ENCODE assay signal across 20 cellular contexts in genomic region chr4:53916431-53916889, GRCh38.
A peak's percentile ranks its signal among the peaks of the same experiment; 100 is the strongest.
DNase-seq lines count a peak whose midpoint lies in the region; ATAC-seq and TF ChIP-seq lines count a peak whose summit lies in the region.
"Had no signal": no experiment of that assay in that cellular context is flagged by ENCODE, and none has a peak within 500 bp of the region (broad histone marks: within the 10 kb centered on the region; RNA-seq: fewer than 3 reads in every experiment).

No MANE protein-coding gene starts in this region.

- no peaks in the 10 kb centered on the region for H3K9me3 Mint-ChIP-seq in endothelial cell (ENCODE audit: unreplicated experiment)
- H3K9me3 Mint-ChIP-seq in activated CD4-positive, alpha-beta memory T cell treated with anti-CD3 and anti-CD28 coated beads, Interleukin-2, amount 10 ng/mL, durations not matched to agents 7 days and 5 days, result no peaks in the 10 kb centered on the region
- H3K9me3 Mint-ChIP-seq: activated naive CD8-positive, alpha-beta T cell treated with anti-CD3 and anti-CD28 coated beads, Interleukin-2, amount 50 U/mL, for 24 hours; activated T-helper 1 cell treated with anti-CD3 and anti-CD28 coated beads, Interleukin-12 subunit alpha, Interleukin-12 subunit beta, Interleukin-2, Interleukin-4 antibody, amounts not matched to agents 30 ng/mL and 10 ng/mL and 1 ng/mL, durations not matched to agents 14 hours and 24 hours and 36 hours; stimulated activated naive CD8-positive, alpha-beta T cell treated with anti-CD3 and anti-CD28 coated beads, Interleukin-15, Interleukin-2, amounts not matched to agents 100 ng/mL and 50 ng/mL, for 24 hours; T-helper 1 cell treated with Interleukin-12 subunit alpha and Interleukin-12 subunit beta and Interleukin-4 antibody, amounts not matched to agents 30 μg/mL and 1 μg/mL, for 36 hours had no signal

- DNase-seq in HT1080 (ENCODE audit: low read depth) (peak; percentile 56), astrocyte of the hippocampus (ENCODE audit: low read depth, low spot score) (peak; percentile 31), fibroblast of mammary gland (ENCODE audit: low read depth) (peak; percentile 91), skeletal muscle cell (ENCODE audit: low read depth) (peak; percentile 69), endothelial cell (ENCODE audit: low spot score) (no peak), SIG-M5 (lab: John Stamatoyannopoulos, UW) (no peak)
- DNase-seq in activated CD4-positive, alpha-beta memory T cell treated with anti-CD3 and anti-CD28 coated beads, Interleukin-2, amount 10 ng/mL, durations not matched to agents 7 days and 5 days, result no peak
- DNase-seq: activated CD8-positive, alpha-beta T cell treated with anti-CD3 and anti-CD28 coated beads, Interleukin-2, amount 10 ng/mL, durations not matched to agents 7 days and 5 days; activated naive CD8-positive, alpha-beta T cell treated with anti-CD3 and anti-CD28 coated beads, Interleukin-2, amount 50 U/mL, for 24 hours; heart right ventricle; kidney glomerular epithelial cell; midbrain; NCI-H1694 treated with DMSO at 0.1 percent for 48 hours; right cardiac atrium; upper lobe of left lung had no signal

- no peak for ATAC-seq in GM18519 (IDR thresholded peaks at IDR 0.05; ENCODE audit: low FRiP score, unreplicated experiment)
- ATAC-seq: activated CD8-positive, alpha-beta T cell treated with anti-CD3 and anti-CD28 coated beads, Interleukin-2, amount 10 ng/mL, durations not matched to agents 7 days and 5 days; activated naive CD8-positive, alpha-beta T cell treated with anti-CD3 and anti-CD28 coated beads, Interleukin-2, amount 50 U/mL, for 24 hours; right cardiac atrium; Right ventricle myocardium inferior had no signal

- no peak overlapping the region for H3K4me3 Mint-ChIP-seq in endothelial cell (ENCODE audit: unreplicated experiment)
- no peak overlapping the region for H3K4me3 Mint-ChIP-seq in activated CD4-positive, alpha-beta memory T cell treated with anti-CD3 and anti-CD28 coated beads, Interleukin-2, amount 10 ng/mL, durations not matched to agents 7 days and 5 days
- H3K4me3 Mint-ChIP-seq: activated CD8-positive, alpha-beta T cell treated with anti-CD3 and anti-CD28 coated beads, Interleukin-2, amount 10 ng/mL, durations not matched to agents 7 days and 5 days; activated naive CD8-positive, alpha-beta T cell treated with anti-CD3 and anti-CD28 coated beads, Interleukin-2, amount 50 U/mL, for 24 hours; activated T-helper 1 cell treated with anti-CD3 and anti-CD28 coated beads, Interleukin-12 subunit alpha, Interleukin-12 subunit beta, Interleukin-2, Interleukin-4 antibody, amounts not matched to agents 30 ng/mL and 10 ng/mL and 1 ng/mL, durations not matched to agents 14 hours and 24 hours and 36 hours; stimulated activated naive CD8-positive, alpha-beta T cell treated with anti-CD3 and anti-CD28 coated beads, Interleukin-15, Interleukin-2, amounts not matched to agents 100 ng/mL and 50 ng/mL, for 24 hours; T-helper 1 cell treated with Interleukin-12 subunit alpha and Interleukin-12 subunit beta and Interleukin-4 antibody, amounts not matched to agents 30 μg/mL and 1 μg/mL, for 36 hours had no signal

- TF ChIP-seq CTCF in fibroblast of mammary gland (conservative IDR thresholded peaks at IDR 0.05; ENCODE audit: control insufficient read depth, insufficient read depth, low read depth, low read length) (no peak), endothelial cell (IDR thresholded peaks at IDR 0.05; ENCODE audit: unreplicated experiment) (no peak)

- H3K36me3 Mint-ChIP-seq in endothelial cell (ENCODE audit: low read depth, unreplicated experiment), result no peaks in the 10 kb centered on the region
- H3K36me3 Mint-ChIP-seq in activated CD4-positive, alpha-beta memory T cell treated with anti-CD3 and anti-CD28 coated beads, Interleukin-2, amount 10 ng/mL, durations not matched to agents 7 days and 5 days (ENCODE audit: low read depth), result no peaks in the 10 kb centered on the region

- CTCF ChIA-PET in activated CD4-positive, alpha-beta memory T cell treated with anti-CD3 and anti-CD28 coated beads, Interleukin-2, amount 10 ng/mL, durations not matched to agents 7 days and 5 days (lab: Charles Lee), result no interaction called here

- H3K27me3 Mint-ChIP-seq in endothelial cell (ENCODE audit: unreplicated experiment), result peaks cover 2% of the 10 kb centered on the region
- H3K27me3 Mint-ChIP-seq in activated CD4-positive, alpha-beta memory T cell treated with anti-CD3 and anti-CD28 coated beads, Interleukin-2, amount 10 ng/mL, durations not matched to agents 7 days and 5 days, result peaks cover 14% of the 10 kb centered on the region

- POLR2A ChIA-PET in activated CD4-positive, alpha-beta memory T cell treated with anti-CD3 and anti-CD28 coated beads, Interleukin-2, amount 10 ng/mL, durations not matched to agents 7 days and 5 days (lab: Charles Lee), result no interaction called here

- H3K4me3 ChIP-seq in fibroblast of mammary gland (ENCODE audit: control insufficient read depth, low read depth, low read length) (no peak overlapping the region), skeletal muscle cell (ENCODE audit: low read depth, low read length) (no peak overlapping the region)
- H3K4me3 ChIP-seq: heart right ventricle, upper lobe of left lung had no signal

- no peak overlapping the region for H3K27ac Mint-ChIP-seq in endothelial cell (ENCODE audit: unreplicated experiment)
- no peak overlapping the region for H3K27ac Mint-ChIP-seq in activated CD4-positive, alpha-beta memory T cell treated with anti-CD3 and anti-CD28 coated beads, Interleukin-2, amount 10 ng/mL, durations not matched to agents 7 days and 5 days
- H3K27ac Mint-ChIP-seq: activated CD8-positive, alpha-beta T cell treated with anti-CD3 and anti-CD28 coated beads, Interleukin-2, amount 10 ng/mL, durations not matched to agents 7 days and 5 days; activated naive CD8-positive, alpha-beta T cell treated with anti-CD3 and anti-CD28 coated beads, Interleukin-2, amount 50 U/mL, for 24 hours; activated T-helper 1 cell treated with anti-CD3 and anti-CD28 coated beads, Interleukin-12 subunit alpha, Interleukin-12 subunit beta, Interleukin-2, Interleukin-4 antibody, amounts not matched to agents 30 ng/mL and 10 ng/mL and 1 ng/mL, durations not matched to agents 14 hours and 24 hours and 36 hours; stimulated activated naive CD8-positive, alpha-beta T cell treated with anti-CD3 and anti-CD28 coated beads, Interleukin-15, Interleukin-2, amounts not matched to agents 100 ng/mL and 50 ng/mL, for 24 hours; T-helper 1 cell treated with Interleukin-12 subunit alpha and Interleukin-12 subunit beta and Interleukin-4 antibody, amounts not matched to agents 30 μg/mL and 1 μg/mL, for 36 hours had no signal

- H3K4me1 Mint-ChIP-seq in endothelial cell (ENCODE audit: unreplicated experiment), result peaks cover 11% of the 10 kb centered on the region
- H3K4me1 Mint-ChIP-seq in activated CD4-positive, alpha-beta memory T cell treated with anti-CD3 and anti-CD28 coated beads, Interleukin-2, amount 10 ng/mL, durations not matched to agents 7 days and 5 days, result no peaks in the 10 kb centered on the region
- H3K4me1 Mint-ChIP-seq: activated naive CD8-positive, alpha-beta T cell treated with anti-CD3 and anti-CD28 coated beads, Interleukin-2, amount 50 U/mL, for 24 hours had no signal

Comparison
In these comparisons a context has a peak if more than half of its experiments do, and no peak if none do; other contexts are left out.
1. DNase-seq: peak in HT1080 (single experiment), astrocyte of the hippocampus (single experiment), fibroblast of mammary gland (single experiment) and skeletal muscle cell (single experiment); none in endothelial cell (single experiment), activated CD4-positive, alpha-beta memory T cell treated with anti-CD3 and anti-CD28 coated beads, Interleukin-2, amount 10 ng/mL, durations not matched to agents 7 days and 5 days (single experiment) and SIG-M5 (single experiment).